ENCODE assay signal across 19 cellular contexts in genomic region chr7:855686-856369, GRCh38. TPM values are rescaled to one million over a fixed set of nuclear protein-coding genes. Genes with fewer than 3 reads are reported as not detected.
A peak's percentile ranks its signal among the peaks of the same experiment; 100 is the strongest.
DNase-seq lines count a peak whose midpoint lies in the region; ATAC-seq and TF ChIP-seq lines count a peak whose summit lies in the region.
"Had no signal": no experiment of that assay in that cellular context is flagged by ENCODE, and none has a peak within 500 bp of the region (broad histone marks: within the 10 kb centered on the region; RNA-seq: fewer than 3 reads in every experiment).

No MANE protein-coding gene starts in this region.

- H3K27me3 Mint-ChIP-seq in glutamatergic neuron (ENCODE audit: unreplicated experiment) (peaks cover 17% of the 10 kb centered on the region), nephron progenitor cell (ENCODE audit: low read depth, poor library complexity) (no peaks in the 10 kb centered on the region)
- no peaks in the 10 kb centered on the region for H3K27me3 Mint-ChIP-seq in activated T-helper 1 cell treated with anti-CD3 and anti-CD28 coated beads, Interleukin-12 subunit alpha, Interleukin-12 subunit beta, Interleukin-2, Interleukin-4 antibody, amounts not matched to agents 30 ng/mL and 10 ng/mL and 1 ng/mL, durations not matched to agents 14 hours and 24 hours and 36 hours (ENCODE audit: insufficient read depth)
- H3K27me3 Mint-ChIP-seq: CD4-positive, CD25-positive, alpha-beta regulatory T cell had no signal

- peak; percentile 10 for ATAC-seq in body of pancreas
- peak; percentile 34 for ATAC-seq in aorta (ENCODE audit: low FRiP score)

- TF ChIP-seq POLR2A in body of pancreas (IDR thresholded peaks at IDR 0.05) (no peak), lower leg skin (IDR thresholded peaks at IDR 0.05) (no peak)

- H3K4me3 ChIP-seq in body of pancreas (no peak overlapping the region), aorta (ENCODE audit: low read length in 2 of 2) (no peak overlapping the region), lower leg skin (ENCODE audit: low read depth, poor library complexity, severe bottlenecking) (no peak overlapping the region)

- TF ChIP-seq CTCF in body of pancreas (IDR thresholded peaks at IDR 0.05) (no peak), glutamatergic neuron (IDR thresholded peaks at IDR 0.05; ENCODE audit: partially characterized antibody, unreplicated experiment) (no peak), nephron progenitor cell (IDR thresholded peaks at IDR 0.05) (no peak), lower leg skin (IDR thresholded peaks at IDR 0.05) (no peak)

- H3K4me3 Mint-ChIP-seq in glutamatergic neuron (ENCODE audit: unreplicated experiment) = no peak overlapping the region
- H3K4me3 Mint-ChIP-seq in nephron progenitor cell = no peak overlapping the region
- H3K4me3 Mint-ChIP-seq in activated T-helper 1 cell treated with anti-CD3 and anti-CD28 coated beads, Interleukin-12 subunit alpha, Interleukin-12 subunit beta, Interleukin-2, Interleukin-4 antibody, amounts not matched to agents 30 ng/mL and 10 ng/mL and 1 ng/mL, durations not matched to agents 14 hours and 24 hours and 36 hours = no peak overlapping the region
- H3K4me3 Mint-ChIP-seq: CD4-positive, CD25-positive, alpha-beta regulatory T cell; H9; HFFc6 had no signal

- H3K4me1 ChIP-seq in body of pancreas (peaks cover under 1% of the 10 kb centered on the region), aorta (ENCODE audit: control insufficient read depth in 1 of 2, insufficient read depth in 2 of 2, low read length in 2 of 2) (no peaks in the 10 kb centered on the region)

- H3K4me1 Mint-ChIP-seq in glutamatergic neuron (ENCODE audit: low read depth, unreplicated experiment) = peaks cover 18% of the 10 kb centered on the region
- H3K4me1 Mint-ChIP-seq in nephron progenitor cell = no peaks in the 10 kb centered on the region
- peaks cover 9% of the 10 kb centered on the region for H3K4me1 Mint-ChIP-seq in activated T-helper 1 cell treated with anti-CD3 and anti-CD28 coated beads, Interleukin-12 subunit alpha, Interleukin-12 subunit beta, Interleukin-2, Interleukin-4 antibody, amounts not matched to agents 30 ng/mL and 10 ng/mL and 1 ng/mL, durations not matched to agents 14 hours and 24 hours and 36 hours (ENCODE audit: low read depth)
- H3K4me1 Mint-ChIP-seq: CD4-positive, CD25-positive, alpha-beta regulatory T cell; H9 had no signal

- DNase-seq in body of pancreas = no peak
- no peak for DNase-seq in glutamatergic neuron
- no peak for DNase-seq in nephron progenitor cell
- DNase-seq in aorta = peak in 1 of 2 donors; percentile 26
- DNase-seq in activated T-helper 1 cell treated with anti-CD3 and anti-CD28 coated beads, Interleukin-12 subunit alpha, Interleukin-12 subunit beta, Interleukin-2, Interleukin-4 antibody, amounts not matched to agents 30 ng/mL and 10 ng/mL and 1 ng/mL, durations not matched to agents 14 hours and 24 hours and 36 hours (ENCODE audit: low spot score) = no peak
- DNase-seq in ecto neural progenitor cell (ENCODE audit: low spot score) = no peak
- DNase-seq in lower leg skin (ENCODE audit: low spot score in 2 of 2) = no peak
- DNase-seq: CD4-positive, CD25-positive, alpha-beta regulatory T cell; DMS79 treated with DMSO at 0.1 percent for 48 hours; H9; HFFc6; NCI-H1092 treated with DMSO at 0.1 percent for 48 hours; NCI-H2081 treated with DMSO at 0.1 percent for 48 hours; NCI-H2171 treated with DMSO at 0.1 percent for 48 hours; NCI-H526 treated with DMSO at 0.1 percent for 48 hours; OCI-M1; SHP77 had no signal

- WGBS in body of pancreas, 2 donors = 79 to 84% methylated on average over 6 to 20 of the region's 29 CpGs
- 90 to 94% methylated on average over 24 to 29 of the region's 29 CpGs for WGBS in aorta, 2 donors
- WGBS in lower leg skin, 2 donors = 92 to 94% methylated on average over 28 to 29 of the region's 29 CpGs

- H3K9me3 ChIP-seq in body of pancreas (no peaks in the 10 kb centered on the region), aorta (ENCODE audit: control insufficient read depth, low read length) (no peaks in the 10 kb centered on the region)

- H3K36me3 ChIP-seq in body of pancreas (replicated peaks in 1 of 2; ENCODE audit: insufficient read depth in 1 of 2, low read depth in 2 of 2) (peaks cover 10 to 36% of the 10 kb centered on the region in 2 donors), aorta (ENCODE audit: control insufficient read depth in 1 of 2, insufficient read depth in 2 of 2, low read length in 1 of 2) (peaks cover 0 to 21% of the 10 kb centered on the region in 2 donors)

- intact Hi-C loops in body of pancreas (cut with DNase I) (no loop called here), aorta (cut with DNase I) (no loop called here), lower leg skin (cut with DNase I; ENCODE audit: low total_unique reads) (no loop called here)
- intact Hi-C loops in activated T-helper 1 cell treated with anti-CD3 and anti-CD28 coated beads, Interleukin-12 subunit alpha, Interleukin-12 subunit beta, Interleukin-2, Interleukin-4 antibody, amounts not matched to agents 30 ng/mL and 10 ng/mL and 1 ng/mL, durations not matched to agents 14 hours and 24 hours and 36 hours (cut with micrococcal nuclease) = no loop called here

- H3K36me3 Mint-ChIP-seq in glutamatergic neuron (ENCODE audit: unreplicated experiment) (peaks cover 9% of the 10 kb centered on the region), nephron progenitor cell (ENCODE audit: low read depth) (peaks cover 64% of the 10 kb centered on the region)
- peaks cover 21% of the 10 kb centered on the region for H3K36me3 Mint-ChIP-seq in activated T-helper 1 cell treated with anti-CD3 and anti-CD28 coated beads, Interleukin-12 subunit alpha, Interleukin-12 subunit beta, Interleukin-2, Interleukin-4 antibody, amounts not matched to agents 30 ng/mL and 10 ng/mL and 1 ng/mL, durations not matched to agents 14 hours and 24 hours and 36 hours (ENCODE audit: low read depth)

- H3K27ac Mint-ChIP-seq in glutamatergic neuron (ENCODE audit: unreplicated experiment) = peak overlapping the region; percentile 28
- peak overlapping the region; percentile 31 for H3K27ac Mint-ChIP-seq in nephron progenitor cell
- H3K27ac Mint-ChIP-seq in activated T-helper 1 cell treated with anti-CD3 and anti-CD28 coated beads, Interleukin-12 subunit alpha, Interleukin-12 subunit beta, Interleukin-2, Interleukin-4 antibody, amounts not matched to agents 30 ng/mL and 10 ng/mL and 1 ng/mL, durations not matched to agents 14 hours and 24 hours and 36 hours = no peak overlapping the region
- H3K27ac Mint-ChIP-seq: CD4-positive, CD25-positive, alpha-beta regulatory T cell; H9; HFFc6 had no signal

- H3K27me3 ChIP-seq in body of pancreas = no peaks in the 10 kb centered on the region
- no peaks in the 10 kb centered on the region for H3K27me3 ChIP-seq in aorta (ENCODE audit: control insufficient read depth in 1 of 2, insufficient read depth in 2 of 2, low read length in 1 of 2)

- no peak overlapping the region for H3K27ac ChIP-seq in body of pancreas
- no peak overlapping the region for H3K27ac ChIP-seq in aorta (ENCODE audit: low read depth in 1 of 2, low read length in 2 of 2)
- H3K27ac ChIP-seq: HL-60, KMS-11 had no signal

- H3K9me3 Mint-ChIP-seq in glutamatergic neuron (ENCODE audit: unreplicated experiment) (peaks cover 17% of the 10 kb centered on the region), nephron progenitor cell (no peaks in the 10 kb centered on the region)
- H3K9me3 Mint-ChIP-seq in activated T-helper 1 cell treated with anti-CD3 and anti-CD28 coated beads, Interleukin-12 subunit alpha, Interleukin-12 subunit beta, Interleukin-2, Interleukin-4 antibody, amounts not matched to agents 30 ng/mL and 10 ng/mL and 1 ng/mL, durations not matched to agents 14 hours and 24 hours and 36 hours = no peaks in the 10 kb centered on the region
- H3K9me3 Mint-ChIP-seq: CD4-positive, CD25-positive, alpha-beta regulatory T cell; H9; HFFc6 had no signal

RNA-seq across cellular contexts. Expression of gene GET4, which starts 20.5 kb away (rescaled TPM):
- total RNA-seq in body of pancreas = 10 to 100 TPM; 34.8 to 42.2 TPM
- 70.2 TPM for total RNA-seq in glutamatergic neuron (ENCODE audit: unreplicated experiment)
- total RNA-seq in aorta = 10 to 100 TPM; 19.9 to 22.7 TPM
- polyA plus RNA-seq in aorta = 10 to 100 TPM; 16.5 to 58.3 TPM
- total RNA-seq in activated T-helper 1 cell treated with anti-CD3 and anti-CD28 coated beads, Interleukin-12 subunit alpha, Interleukin-12 subunit beta, Interleukin-2, Interleukin-4 antibody, amounts not matched to agents 30 ng/mL and 10 ng/mL and 1 ng/mL, durations not matched to agents 14 hours and 24 hours and 36 hours = 38.7 and 43.8 TPM in 2 replicates
- total RNA-seq in lower leg skin = 10 to 100 TPM; 46.1 to 67.7 (median 51.6) TPM

RNA-seq across cellular contexts. Expression of gene SUN1, which starts 23.6 kb away (rescaled TPM):
- total RNA-seq in body of pancreas (100 to 1,000 TPM in 1 of 2 donors, 10 to 100 TPM in 1; 75.8 to 122 TPM), glutamatergic neuron (ENCODE audit: unreplicated experiment) (879 TPM), aorta (100 to 1,000 TPM; 200 to 236 TPM), lower leg skin (100 to 1,000 TPM; 265 to 429 (median 271) TPM)
- polyA plus RNA-seq in aorta = 100 to 1,000 TPM in 1 of 2 donors, 10 to 100 TPM in 1; 36.3 to 120 TPM
- 76.4 and 82.2 TPM in 2 replicates for total RNA-seq in activated T-helper 1 cell treated with anti-CD3 and anti-CD28 coated beads, Interleukin-12 subunit alpha, Interleukin-12 subunit beta, Interleukin-2, Interleukin-4 antibody, amounts not matched to agents 30 ng/mL and 10 ng/mL and 1 ng/mL, durations not matched to agents 14 hours and 24 hours and 36 hours
